8 cellular contexts compared by ENCODE assay signal in genomic region chr1:169601096-169601881, GRCh38. TPM values are rescaled to one million over a fixed set of nuclear protein-coding genes. Genes with fewer than 3 reads are reported as not detected.
DNase-seq lines count a peak whose midpoint lies in the region; ATAC-seq and TF ChIP-seq lines count a peak whose summit lies in the region.

No MANE protein-coding gene starts in this region.

- no peak overlapping the region for H3K4me2 ChIP-seq in KMS-11

- no peaks in the 10 kb centered on the region for H3K36me3 Mint-ChIP-seq in activated T-cell treated with anti-CD3 and anti-CD28 coated beads, Interleukin-2, amount 50 U/mL, for 24 hours (ENCODE audit: low read depth)
- H3K36me3 Mint-ChIP-seq in activated naive CD8-positive, alpha-beta T cell: no peaks in the 10 kb centered on the region
- H3K36me3 Mint-ChIP-seq in immature natural killer cell: no peaks in the 10 kb centered on the region

- H3K27ac Mint-ChIP-seq in activated T-cell treated with anti-CD3 and anti-CD28 coated beads, Interleukin-2, amount 50 U/mL, for 24 hours: peak overlapping the region; percentile 88
- peak overlapping the region; percentile 90 for H3K27ac Mint-ChIP-seq in activated naive CD8-positive, alpha-beta T cell
- H3K27ac Mint-ChIP-seq in immature natural killer cell: peak overlapping the region in 5 of 6 donors; percentile 10 to 70 (median 28)

- TF ChIP-seq CTCF in KMS-11 (conservative IDR thresholded peaks at IDR 0.05; ENCODE audit: low read depth, low read length): peak; percentile 81
- TF ChIP-seq CTCF in upper lobe of left lung (IDR thresholded peaks at IDR 0.05): peak; percentile 32 to 64 (median 50)

- no peak for DNase-seq in activated T-cell treated with anti-CD3 and anti-CD28 coated beads, Interleukin-2, amount 50 U/mL, for 24 hours
- no peak for DNase-seq in activated T-cell treated with anti-CD3 and anti-CD28 coated beads, Interleukin-2, amount 50 U/mL, for 48 hours
- DNase-seq in immature natural killer cell (peak; percentile 38 to 52 (median 48)), upper lobe of left lung (no peak)
- DNase-seq in NK-92 treated with Interleukin-12 subunit alpha and Interleukin-12 subunit beta, amount 100 ng/mL, for 24 hours (lab: John Stamatoyannopoulos, UW): no peak

- 26 to 29% methylated on average over 3 of the region's 3 CpGs for WGBS in upper lobe of left lung, 2 donors

- no peak overlapping the region for H2AFZ ChIP-seq in KMS-11 (ENCODE audit: low read depth)

- no peak overlapping the region for H3K4me3 ChIP-seq in KMS-11 (IDR thresholded peaks at IDR 0.05; ENCODE audit: insufficient read depth, low read depth, low read length)
- no peak overlapping the region for H3K4me3 ChIP-seq in upper lobe of left lung

- H3K9ac ChIP-seq in KMS-11: no peak overlapping the region

- H3K27ac ChIP-seq in KMS-11 (no peak overlapping the region), upper lobe of left lung (no peak overlapping the region)

- no peak overlapping the region for H3K4me3 Mint-ChIP-seq in activated T-cell treated with anti-CD3 and anti-CD28 coated beads, Interleukin-2, amount 50 U/mL, for 24 hours
- H3K4me3 Mint-ChIP-seq in activated naive CD8-positive, alpha-beta T cell: peak overlapping the region; percentile 65
- H3K4me3 Mint-ChIP-seq in immature natural killer cell: peak overlapping the region in 4 of 5 donors; percentile 6 to 53 (median 20)

- TF ChIP-seq EP300 in upper lobe of left lung (IDR thresholded peaks at IDR 0.05): no peak

- H3K9me3 ChIP-seq in upper lobe of left lung: no peaks in the 10 kb centered on the region

- no peak for TF ChIP-seq POLR2A in upper lobe of left lung (IDR thresholded peaks at IDR 0.05)

- no peaks in the 10 kb centered on the region for H3K27me3 Mint-ChIP-seq in activated T-cell treated with anti-CD3 and anti-CD28 coated beads, Interleukin-2, amount 50 U/mL, for 24 hours
- no peaks in the 10 kb centered on the region for H3K27me3 Mint-ChIP-seq in activated naive CD8-positive, alpha-beta T cell
- peaks cover 0 to 7% (median 2%) of the 10 kb centered on the region in 3 donors for H3K27me3 Mint-ChIP-seq in immature natural killer cell (ENCODE audit: low read depth in 3 of 3)

- ATAC-seq in upper lobe of left lung (ENCODE audit: low FRiP score in 2 of 2): peak in 1 of 2 donors; percentile 64
- no peak for ATAC-seq in GM19328 (IDR thresholded peaks at IDR 0.05; ENCODE audit: unreplicated experiment)

- no peaks in the 10 kb centered on the region for H3K36me3 ChIP-seq in KMS-11 (ENCODE audit: insufficient read depth)
- H3K36me3 ChIP-seq in upper lobe of left lung: no peaks in the 10 kb centered on the region

- H3K4me1 Mint-ChIP-seq in activated T-cell treated with anti-CD3 and anti-CD28 coated beads, Interleukin-2, amount 50 U/mL, for 24 hours (ENCODE audit: low read depth): peaks cover 65% of the 10 kb centered on the region
- peaks cover 64% of the 10 kb centered on the region for H3K4me1 Mint-ChIP-seq in activated naive CD8-positive, alpha-beta T cell (ENCODE audit: low read depth)
- peaks cover 53 to 57% of the 10 kb centered on the region in 2 donors for H3K4me1 Mint-ChIP-seq in immature natural killer cell

- no peaks in the 10 kb centered on the region for H3K79me2 ChIP-seq in KMS-11 (ENCODE audit: insufficient read depth, low read depth)

- H3K4me1 ChIP-seq in KMS-11 (ENCODE audit: low read depth, poor library complexity, severe bottlenecking): no peaks in the 10 kb centered on the region
- H3K4me1 ChIP-seq in upper lobe of left lung: peaks cover 0 to 9% (median 3%) of the 10 kb centered on the region in 4 donors

- H4K20me1 ChIP-seq in KMS-11 (ENCODE audit: insufficient read depth): no peaks in the 10 kb centered on the region

- H3K27me3 ChIP-seq in KMS-11 (ENCODE audit: insufficient read depth, low read depth) (no peaks in the 10 kb centered on the region), upper lobe of left lung (no peaks in the 10 kb centered on the region)

- peaks cover 4% of the 10 kb centered on the region for H3K9me3 Mint-ChIP-seq in activated T-cell treated with anti-CD3 and anti-CD28 coated beads, Interleukin-2, amount 50 U/mL, for 24 hours
- no peaks in the 10 kb centered on the region for H3K9me3 Mint-ChIP-seq in activated naive CD8-positive, alpha-beta T cell (ENCODE audit: low read depth)
- no peaks in the 10 kb centered on the region for H3K9me3 Mint-ChIP-seq in immature natural killer cell

RNA-seq across cellular contexts. Expression of gene F5, which starts 15.0 kb away (rescaled TPM):
- 1 to 10 TPM in 1 of 3 donors, under 1 TPM in 2; 0.08 to 1.3 (median 0.09) TPM for polyA plus RNA-seq in immature natural killer cell
- total RNA-seq in upper lobe of left lung: 1 to 10 TPM in 5 of 6 donors, under 1 TPM in 1; 0.89 to 6.5 (median 2.2) TPM

RNA-seq across cellular contexts. Expression of gene SELP, which starts 28.6 kb away (rescaled TPM):
- polyA plus RNA-seq in immature natural killer cell: 1 to 10 TPM in 1 of 3 donors, under 1 TPM in 1, not detected in 1; 0.66 to 1.4 TPM
- total RNA-seq in upper lobe of left lung: 10 to 100 TPM in 2 of 6 donors, 1 to 10 TPM in 4; 1.0 to 40.4 (median 7.6) TPM

Comparison
In these comparisons a context has a peak if more than half of its experiments do, and no peak if none do; other contexts are left out.
1. DNase-seq: peak in immature natural killer cell (3 of 3); none in activated T-cell treated with anti-CD3 and anti-CD28 coated beads, Interleukin-2, amount 50 U/mL, for 24 hours (single experiment), activated T-cell treated with anti-CD3 and anti-CD28 coated beads, Interleukin-2, amount 50 U/mL, for 48 hours (0 of 2), upper lobe of left lung (0 of 2) and NK-92 treated with Interleukin-12 subunit alpha and Interleukin-12 subunit beta, amount 100 ng/mL, for 24 hours (single experiment).
2. H3K27ac Mint-ChIP-seq: peak in every context shown above with its lines; median percentile 90 in activated naive CD8-positive, alpha-beta T cell; 88 in activated T-cell treated with anti-CD3 and anti-CD28 coated beads, Interleukin-2, amount 50 U/mL, for 24 hours; 28 in immature natural killer cell.